In the genomic region with DNA sequence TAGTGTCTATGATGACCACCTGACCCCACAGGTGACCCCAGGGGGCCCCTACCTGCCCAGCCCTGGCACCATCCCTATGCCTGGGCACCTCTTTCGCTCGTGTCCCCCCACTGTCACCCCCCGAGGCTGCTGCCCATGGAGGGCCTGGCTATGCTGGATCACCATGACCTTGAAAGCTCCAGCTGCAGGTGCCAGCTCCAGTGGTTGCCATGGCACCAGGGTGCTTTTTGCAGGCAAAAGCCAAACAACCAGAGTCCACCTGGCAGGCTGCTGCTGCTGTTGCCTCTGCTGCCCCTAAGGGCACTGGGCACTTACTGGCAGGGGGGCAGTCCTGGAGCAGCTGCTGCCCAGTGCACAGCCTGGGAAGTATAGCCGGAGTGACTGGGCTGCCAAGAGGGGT, we compare ENCODE assay signal across 16 cellular contexts. TPM values are rescaled to one million over a fixed set of nuclear protein-coding genes. Genes with fewer than 3 reads are reported as not detected.
A peak's percentile ranks its signal among the peaks of the same experiment; 100 is the strongest.
DNase-seq lines count a peak whose midpoint lies in the region; ATAC-seq and TF ChIP-seq lines count a peak whose summit lies in the region.
"Had no signal": no experiment of that assay in that cellular context is flagged by ENCODE, and none has a peak within 500 bp of the region (broad histone marks: within the 10 kb centered on the region; RNA-seq: fewer than 3 reads in every experiment).

No MANE protein-coding gene starts in this region.

- no peaks in the 10 kb centered on the region for H3K36me3 Mint-ChIP-seq in activated T-helper 17 cell treated with anti-CD3 and anti-CD28 coated beads, Interleukin-2, amount 50 U/mL, for 72 hours (ENCODE audit: low read depth)
- peaks cover 9% of the 10 kb centered on the region for H3K36me3 Mint-ChIP-seq in nephron (ENCODE audit: low read depth)

- no peaks in the 10 kb centered on the region for H3K9me3 Mint-ChIP-seq in activated T-helper 17 cell treated with anti-CD3 and anti-CD28 coated beads, Interleukin-2, amount 50 U/mL, for 72 hours
- no peaks in the 10 kb centered on the region for H3K9me3 Mint-ChIP-seq in nephron

- TF ChIP-seq CTCF in nephron (IDR thresholded peaks at IDR 0.05; ENCODE audit: unreplicated experiment in 3 of 3): no peak

- H3K4me3 Mint-ChIP-seq in activated T-helper 17 cell treated with anti-CD3 and anti-CD28 coated beads, Interleukin-2, amount 50 U/mL, for 72 hours: no peak overlapping the region
- no peak overlapping the region for H3K4me3 Mint-ChIP-seq in nephron

- no peak for ATAC-seq in activated T-helper 17 cell treated with anti-CD3 and anti-CD28 coated beads, Interleukin-2, amount 50 U/mL, for 72 hours (replicated peaks)
- ATAC-seq in HG03565 (IDR thresholded peaks at IDR 0.05; ENCODE audit: unreplicated experiment): no peak
- ATAC-seq: stimulated activated naive CD8-positive, alpha-beta T cell treated with anti-CD3 and anti-CD28 coated beads, Interleukin-15, Interleukin-2, amounts not matched to agents 100 U/mL and 50 U/mL, for 24 hours had no signal

- no peaks in the 10 kb centered on the region for H3K27me3 Mint-ChIP-seq in activated T-helper 17 cell treated with anti-CD3 and anti-CD28 coated beads, Interleukin-2, amount 50 U/mL, for 72 hours
- H3K27me3 Mint-ChIP-seq in nephron (ENCODE audit: low read depth): no peaks in the 10 kb centered on the region

- H3K27ac Mint-ChIP-seq in activated T-helper 17 cell treated with anti-CD3 and anti-CD28 coated beads, Interleukin-2, amount 50 U/mL, for 72 hours: peak overlapping the region; percentile 73
- peak overlapping the region in 2 of 3 experiments; percentile 60 to 75 for H3K27ac Mint-ChIP-seq in nephron

- H3K4me1 Mint-ChIP-seq in activated T-helper 17 cell treated with anti-CD3 and anti-CD28 coated beads, Interleukin-2, amount 50 U/mL, for 72 hours: peaks cover 11% of the 10 kb centered on the region
- H3K4me1 Mint-ChIP-seq in nephron: peaks cover 46% of the 10 kb centered on the region

- DNase-seq in DMS53 (lab: John Stamatoyannopoulos, UW) (peak; percentile 99), NCI-H1092 (lab: John Stamatoyannopoulos, UW) (peak; percentile 47), T-helper 2 cell (no peak), NCI-H1436 (lab: John Stamatoyannopoulos, UW) (no peak), NCI-H2171 treated with DMSO at 0.1 percent for 48 hours (lab: John Stamatoyannopoulos, UW) (no peak)
- DNase-seq: activated gamma-delta T cell; hippocampal formation; Kasumi-1; stimulated activated CD4-positive, alpha-beta T cell treated with anti-CD3 and anti-CD28 coated beads, Interleukin-4, amount 100 ng/mL, for 1 hour; stimulated activated naive CD8-positive, alpha-beta T cell treated with anti-CD3 and anti-CD28 coated beads, Interleukin-15, Interleukin-2, amounts not matched to agents 100 U/mL and 50 U/mL, for 24 hours; T-helper 9 cell had no signal

RNA-seq across cellular contexts. Expression of a gene that starts 21.7 kb away (rescaled TPM):
- under 1 TPM; 0.35 to 0.42 TPM for total RNA-seq in activated T-helper 17 cell treated with anti-CD3 and anti-CD28 coated beads, Interleukin-2, amount 50 U/mL, for 72 hours

RNA-seq across cellular contexts. Expression of a gene that starts 36.0 kb away (rescaled TPM):
- total RNA-seq in activated T-helper 17 cell treated with anti-CD3 and anti-CD28 coated beads, Interleukin-2, amount 50 U/mL, for 72 hours: not detected
- total RNA-seq: mononuclear cell, psoas muscle had no signal

RNA-seq across cellular contexts. Expression of a gene that starts 57.3 kb away (rescaled TPM):
- total RNA-seq in activated T-helper 17 cell treated with anti-CD3 and anti-CD28 coated beads, Interleukin-2, amount 50 U/mL, for 72 hours: 1 to 10 TPM in 1 of 2 donors, under 1 TPM in 1; 0.35 to 4.1 TPM

Comparison
In these comparisons a context has a peak if more than half of its experiments do, and no peak if none do; other contexts are left out.
1. DNase-seq: peak in DMS53 (single experiment) and NCI-H1092 (single experiment); none in T-helper 2 cell (0 of 5), NCI-H1436 (single experiment) and NCI-H2171 treated with DMSO at 0.1 percent for 48 hours (single experiment).